ENCODE assay signal across 1 cellular context in genomic region chr2:102657770-102658169, GRCh38.
TF ChIP-seq lines count a peak whose summit lies in the region.

No MANE protein-coding gene starts in this region.

TF ChIP-seq in H1, 55 proteins besides CTCF, POLR2A, EP300 and RAD21:
- TF ChIP-seq JUND (IDR thresholded peaks at IDR 0.05; ENCODE audit: low read length) (peak; percentile 40; the same call in 1 of the 2 replicates), MAX (IDR thresholded peaks at IDR 0.05) (no peak), BCL11A (IDR thresholded peaks at IDR 0.05; ENCODE audit: low read depth in 2 of 2, low read length in 2 of 2) (no peak), CTBP2 (IDR thresholded peaks at IDR 0.05; ENCODE audit: borderline replicate concordance, insufficient read depth, insufficient read length, low read length) (no peak), POU5F1 (IDR thresholded peaks at IDR 0.05; ENCODE audit: low read depth, low read length) (no peak), BRCA1 (IDR thresholded peaks at IDR 0.05; ENCODE audit: low read depth, low read length) (no peak)
